Comparison of ENCODE assay signal across 1 cellular context in genomic region chr1:31703431-31704260, GRCh38.
A peak's percentile ranks its signal among the peaks of the same experiment; 100 is the strongest.
TF ChIP-seq lines count a peak whose summit lies in the region.

Gene COL16A1, minus strand, starts transcription at chr1:31704017. Its CDS starts 1,824 bp downstream, at chr1:31702193.

TF ChIP-seq in HepG2, 621 proteins besides CTCF, POLR2A, EP300 and RAD21 (continued from another document):
- no peak for TF ChIP-seq FOXP1 (IDR thresholded peaks at IDR 0.05)
- no peak for TF ChIP-seq FOXP1 (CRISPR knock-in tag; IDR thresholded peaks at IDR 0.05)
- TF ChIP-seq KDM1A (CRISPR knock-in tag; IDR thresholded peaks at IDR 0.05) = peak; percentile 68; the same call in 1 of the 2 replicates
- TF ChIP-seq ZBTB7B (CRISPR knock-in tag; IDR thresholded peaks at IDR 0.05) = peak; percentile 15; the same call in 1 of the 2 replicates
- no peak for TF ChIP-seq ZNF260 (CRISPR knock-in tag; IDR thresholded peaks at IDR 0.05; ENCODE audit: borderline replicate concordance, low read depth)
- TF ChIP-seq SUZ12 (IDR thresholded peaks at IDR 0.05; ENCODE audit: low read depth, low read length) = no peak
- peak; percentile 70; the same call in 1 of the 2 replicates for TF ChIP-seq ZFP91 (CRISPR knock-in tag; IDR thresholded peaks at IDR 0.05; ENCODE audit: borderline replicate concordance)
- TF ChIP-seq KAT7 (CRISPR knock-in tag; IDR thresholded peaks at IDR 0.05; ENCODE audit: borderline replicate concordance) = 0 out of 2 replicates have a peak, but pooled peaks have one; percentile 20
- TF ChIP-seq PATZ1 (CRISPR knock-in tag; IDR thresholded peaks at IDR 0.05) = peak; percentile 84
- TF ChIP-seq ZNF687 (CRISPR knock-in tag; IDR thresholded peaks at IDR 0.05) = peak; percentile 53
- peak; percentile 18; the same call in 1 of the 2 replicates for TF ChIP-seq SAP130 (CRISPR knock-in tag; IDR thresholded peaks at IDR 0.05; ENCODE audit: low read depth)
